In the genomic region with DNA sequence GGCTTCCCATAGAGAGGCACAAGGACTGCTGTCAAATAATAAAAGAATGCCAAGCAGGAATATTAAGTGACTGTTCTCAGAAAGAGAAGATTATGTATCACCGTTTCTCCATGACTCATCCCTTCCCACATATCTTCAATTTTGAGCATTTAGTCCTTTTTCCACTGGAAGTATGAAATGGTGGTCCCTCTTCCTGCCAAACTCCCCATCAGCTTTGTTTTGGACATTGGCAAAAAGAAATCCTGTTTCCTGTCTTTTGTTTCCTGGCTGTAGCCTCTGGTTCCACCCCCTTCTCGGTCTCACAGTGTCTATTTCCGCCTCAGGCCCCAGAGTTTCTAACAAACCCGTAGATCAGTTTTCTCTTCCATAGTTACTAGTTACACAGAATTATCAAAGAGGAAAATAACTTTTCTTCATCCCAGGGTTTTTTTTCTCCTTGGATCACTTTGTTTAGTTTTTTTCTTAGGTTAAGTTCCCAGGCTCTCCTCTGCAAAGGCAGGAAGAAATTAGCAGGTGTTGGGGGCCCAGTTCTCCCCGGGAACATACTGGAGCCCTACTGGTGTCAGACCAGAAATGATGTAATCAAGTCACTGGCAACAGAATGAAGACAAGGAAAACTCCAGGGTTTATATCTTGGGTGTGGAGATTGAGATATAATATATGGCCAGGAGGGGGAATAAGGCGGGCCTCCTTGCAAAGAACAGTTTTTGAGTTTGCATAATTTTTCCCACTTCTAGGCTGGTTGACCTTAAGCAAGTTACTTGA, we compare ENCODE assay signal across 12 cellular contexts. TPM values are rescaled to one million over a fixed set of nuclear protein-coding genes. Genes with fewer than 3 reads are reported as not detected.
A peak's percentile ranks its signal among the peaks of the same experiment; 100 is the strongest.
DNase-seq lines count a peak whose midpoint lies in the region; ATAC-seq, FAIRE-seq and TF ChIP-seq lines count a peak whose summit lies in the region.
"Had no signal": no experiment of that assay in that cellular context is flagged by ENCODE, and none has a peak within 500 bp of the region (broad histone marks: within the 10 kb centered on the region; RNA-seq: fewer than 3 reads in every experiment).

No MANE protein-coding gene starts in this region.

- peak overlapping the region; percentile 93 for H2AFZ ChIP-seq in endothelial cell of umbilical vein (ENCODE audit: low read depth, low read length)
- H2AFZ ChIP-seq: hepatocyte had no signal

- H3K4me2 ChIP-seq in endothelial cell of umbilical vein (ENCODE audit: insufficient read depth, low read length): peak overlapping the region; percentile 29
- H3K4me2 ChIP-seq in mesendoderm (ENCODE audit: low read length): no peak overlapping the region
- H3K4me2 ChIP-seq: hepatocyte had no signal

- H3K79me2 ChIP-seq in endothelial cell of umbilical vein (ENCODE audit: control insufficient read depth, insufficient read depth, low read length) (no peaks in the 10 kb centered on the region), mesendoderm (ENCODE audit: control insufficient read depth, insufficient read depth, low read length) (no peaks in the 10 kb centered on the region)
- H3K79me2 ChIP-seq: hepatocyte had no signal

- CTCF ChIA-PET in endothelial cell of umbilical vein (lab: Charles Lee): interaction anchor here (0.7 to 2.3 kb wide), 9 partner anchors 14 to 145 kb away, joined by 3 to 13 read pairs (median 3); no protein-coding TSS in a partner anchor

- peaks cover 22% of the 10 kb centered on the region for H3K4me1 ChIP-seq in endothelial cell of umbilical vein (ENCODE audit: control insufficient read depth, extremely low read depth, insufficient read depth, low read length)
- peaks cover 5% of the 10 kb centered on the region for H3K4me1 ChIP-seq in mesendoderm (ENCODE audit: control insufficient read depth, low read depth, low read length)
- H3K4me1 ChIP-seq in upper lobe of left lung: peaks cover 0 to 12% (median 1%) of the 10 kb centered on the region in 4 donors
- H3K4me1 ChIP-seq: pancreas had no signal

- no peak overlapping the region for H3K56ac ChIP-seq in mesendoderm (ENCODE audit: low read length)

- H2BK15ac ChIP-seq in mesendoderm (replicated peaks; ENCODE audit: low read depth): no peak overlapping the region

- dilution Hi-C loops in endothelial cell of umbilical vein (cut with MboI; ENCODE audit: extremely low pct_ligation_motif_present, low sequenced_read_pairs): no loop called here

- H3K9ac ChIP-seq in endothelial cell of umbilical vein (replicated peaks; ENCODE audit: extremely low read depth, insufficient read depth, low read length): peak overlapping the region; percentile 18
- no peak overlapping the region for H3K9ac ChIP-seq in mesendoderm (ENCODE audit: low read length)

- H3K4ac ChIP-seq in mesendoderm (ENCODE audit: low read depth, low read length): no peak overlapping the region

- no peak overlapping the region for H3K23ac ChIP-seq in mesendoderm (ENCODE audit: low read length)

- TF ChIP-seq CTCF in endothelial cell of umbilical vein (IDR thresholded peaks at IDR 0.05; ENCODE audit: extremely low read depth in 1 of 2, insufficient read depth in 1 of 2, low read depth in 1 of 2, low read length in 2 of 2) (no peak), upper lobe of left lung (IDR thresholded peaks at IDR 0.05) (no peak)

- H3K79me1 ChIP-seq in mesendoderm (ENCODE audit: low read length): no peaks in the 10 kb centered on the region

- H4K5ac ChIP-seq in mesendoderm (ENCODE audit: low read length): no peak overlapping the region

- no peaks in the 10 kb centered on the region for H4K20me1 ChIP-seq in endothelial cell of umbilical vein (replicated peaks; ENCODE audit: control insufficient read depth, extremely low read depth, insufficient read depth, low read length)

- no peak overlapping the region for H4K8ac ChIP-seq in mesendoderm (ENCODE audit: low read depth, low read length)

- H3K27ac ChIP-seq in endothelial cell of umbilical vein (ENCODE audit: insufficient read depth, low read depth, low read length) (peak overlapping the region; percentile 79), mesendoderm (ENCODE audit: low read depth, low read length) (no peak overlapping the region), upper lobe of left lung (peak overlapping the region; percentile 4 to 43 (median 34))
- H3K27ac ChIP-seq: hepatocyte, pancreas had no signal

- no peak for TF ChIP-seq EP300 in upper lobe of left lung (IDR thresholded peaks at IDR 0.05)

- TSS peak; percentile 9 for BruUV-seq in endothelial cell of umbilical vein (replicated peaks; lab: Mats Ljungman, UMichigan)

- H3K4me3 ChIP-seq in endothelial cell of umbilical vein (replicated peaks in 1 of 3; ENCODE audit: insufficient read depth in 1 of 3, low read depth in 1 of 3, low read length in 3 of 3) (peak overlapping the region in 1 of 3 experiments; percentile 19), mesendoderm (ENCODE audit: low read length) (no peak overlapping the region), upper lobe of left lung (no peak overlapping the region)
- H3K4me3 ChIP-seq: hepatocyte, MG63, pancreas had no signal

- POLR2A ChIA-PET in endothelial cell of umbilical vein (lab: Charles Lee): no interaction called here

- H2BK5ac ChIP-seq in mesendoderm (ENCODE audit: low read length): no peak overlapping the region

- no peak overlapping the region for H2BK120ac ChIP-seq in mesendoderm (ENCODE audit: low read depth, low read length)

- DNase-seq in activated CD8-positive, alpha-beta memory T cell treated with anti-CD3 and anti-CD28 coated beads, Interleukin-2, amount 50 U/mL, for 48 hours: peak; percentile 15
- no peak for DNase-seq in activated CD8-positive, alpha-beta memory T cell treated with anti-CD3 and anti-CD28 coated beads, Interleukin-2, amount 50 U/mL, for 4 hours
- peak; percentile 82 for DNase-seq in endothelial cell of umbilical vein (ENCODE audit: low read depth, low spot score)
- DNase-seq in mesendoderm: peak; percentile 16
- no peak for DNase-seq in upper lobe of left lung
- DNase-seq in activated CD4-positive, alpha-beta T cell treated with anti-CD3 and anti-CD28 coated beads for 48 hours: no peak
- DNase-seq in NCI-H2227 treated with DMSO at 0.1 percent for 48 hours (lab: John Stamatoyannopoulos, UW): no peak
- DNase-seq in kidney tubule cell (ENCODE audit: low spot score): no peak
- DNase-seq: MG63; pancreas; stimulated activated CD8-positive, alpha-beta memory T cell treated with anti-CD3 and anti-CD28 coated beads, Interleukin-4, amount 100 ng/mL, for 48 hours had no signal

- H3K9me3 ChIP-seq in endothelial cell of umbilical vein (replicated peaks; ENCODE audit: control insufficient read depth, insufficient read depth, low read length): no peaks in the 10 kb centered on the region
- H3K9me3 ChIP-seq in upper lobe of left lung: no peaks in the 10 kb centered on the region
- H3K9me3 ChIP-seq: MG63, pancreas had no signal

- H3K9me1 ChIP-seq in endothelial cell of umbilical vein (replicated peaks; ENCODE audit: control insufficient read depth, extremely low read depth, insufficient read depth, low read length): no peaks in the 10 kb centered on the region

- FAIRE-seq in endothelial cell of umbilical vein (lab: Jason Lieb, UNC): peak; percentile 58
- FAIRE-seq: pancreas had no signal

- no peak overlapping the region for H2AK5ac ChIP-seq in mesendoderm (ENCODE audit: low read length)

- TF ChIP-seq POLR2A in endothelial cell of umbilical vein (IDR thresholded peaks at IDR 0.05; ENCODE audit: low read depth, low read length) (no peak), upper lobe of left lung (IDR thresholded peaks at IDR 0.05) (no peak)

- H3K27me3 ChIP-seq in endothelial cell of umbilical vein (ENCODE audit: control insufficient read depth in 2 of 2, insufficient read depth in 2 of 2, low read length in 2 of 2): no peaks in the 10 kb centered on the region
- H3K27me3 ChIP-seq in mesendoderm (ENCODE audit: insufficient read depth, low read length, poor library complexity): peaks cover 1% of the 10 kb centered on the region
- no peaks in the 10 kb centered on the region for H3K27me3 ChIP-seq in upper lobe of left lung
- H3K27me3 ChIP-seq: hepatocyte, MG63, pancreas had no signal

- ATAC-seq in upper lobe of left lung (ENCODE audit: low FRiP score in 2 of 2): peak in 1 of 2 donors; percentile 48
- ATAC-seq: pancreas had no signal

- intact Hi-C loops in endothelial cell of umbilical vein (cut with micrococcal nuclease): loop anchor here (1.0 kb wide), 1 partner anchor 10 kb away; no protein-coding TSS in a partner anchor

- H3K18ac ChIP-seq in mesendoderm (ENCODE audit: low read length): peak overlapping the region; percentile 11

- WGBS in mesendoderm (ENCODE audit: extremely low coverage, insufficient coverage, low lambda C conversion rate): no CpG with 5 or more reads among the region's 6 CpGs
- whole genome bisulfite sequencing in upper lobe of left lung, 2 donors: 48 to 54% methylated on average over 6 of the region's 6 CpGs

- H3K36me3 ChIP-seq in endothelial cell of umbilical vein (ENCODE audit: control insufficient read depth in 2 of 2, extremely low read depth in 1 of 2, insufficient read depth in 2 of 2, low read length in 2 of 2): no peaks in the 10 kb centered on the region
- H3K36me3 ChIP-seq in mesendoderm (ENCODE audit: control insufficient read depth, insufficient read depth, low read length): no peaks in the 10 kb centered on the region
- no peaks in the 10 kb centered on the region for H3K36me3 ChIP-seq in upper lobe of left lung
- H3K36me3 ChIP-seq: MG63, pancreas had no signal

RNA-seq across cellular contexts. Expression of a gene that starts 26.3 kb away (rescaled TPM):
- total RNA-seq in endothelial cell of umbilical vein: 13.9 and 16.2 TPM in 2 replicates
- 2.1 and 3.1 TPM in 2 replicates for polyA plus RNA-seq in endothelial cell of umbilical vein
- 2.1 and 2.3 TPM in 2 replicates for polyA plus RNA-seq in endothelial cell of umbilical vein (2011; cell fraction: cytosol; rRNA removed)
- 13.5 and 13.8 TPM in 2 replicates for polyA plus RNA-seq in endothelial cell of umbilical vein (2011; cell fraction: nucleus; rRNA removed)
- 6.4 and 7.9 TPM in 2 replicates for polyA plus RNA-seq in endothelial cell of umbilical vein (2012)
- polyA minus RNA-seq in endothelial cell of umbilical vein: 15.0 and 20.3 TPM in 2 replicates
- polyA minus RNA-seq in endothelial cell of umbilical vein (2011; cell fraction: cytosol; rRNA and poly(A)+ RNA removed): 1.6 TPM
- polyA minus RNA-seq in endothelial cell of umbilical vein (2011; cell fraction: nucleus; rRNA and poly(A)+ RNA removed): 48.6 and 60.0 TPM in 2 replicates
- 12.0 TPM for polyA plus RNA-seq in mesendoderm (2013, experiment 1 of 2)
- polyA plus RNA-seq in mesendoderm (2013, experiment 2 of 2): 11.8 TPM
- total RNA-seq in upper lobe of left lung: 10 to 100 TPM; 34.9 to 90.1 (median 38.9) TPM

RNA-seq across cellular contexts. Expression of a gene that starts 58.0 kb away (rescaled TPM):
- total RNA-seq in endothelial cell of umbilical vein: not detected in 2 replicates
- polyA plus RNA-seq in endothelial cell of umbilical vein: not detected in 2 replicates
- polyA plus RNA-seq in endothelial cell of umbilical vein (2011; cell fraction: cytosol; rRNA removed): not detected in 2 replicates
- not detected in 2 replicates for polyA plus RNA-seq in endothelial cell of umbilical vein (2011; cell fraction: nucleus; rRNA removed)
- polyA plus RNA-seq in endothelial cell of umbilical vein (2012): 0.53 TPM in 1 of 2 replicates, not detected in the other
- not detected in 2 replicates for polyA minus RNA-seq in endothelial cell of umbilical vein
- not detected for polyA minus RNA-seq in endothelial cell of umbilical vein (2011; cell fraction: cytosol; rRNA and poly(A)+ RNA removed)
- not detected in 2 replicates for polyA minus RNA-seq in endothelial cell of umbilical vein (2011; cell fraction: nucleus; rRNA and poly(A)+ RNA removed)
- 1.6 TPM for polyA plus RNA-seq in mesendoderm (2013, experiment 1 of 2)
- polyA plus RNA-seq in mesendoderm (2013, experiment 2 of 2): 1.8 TPM
- 1 to 10 TPM in 1 of 6 donors, under 1 TPM in 3, not detected in 2; 0.63 to 1.3 (median 0.77) TPM for total RNA-seq in upper lobe of left lung

Comparison
In these comparisons a context has a peak if more than half of its experiments do, and no peak if none do; other contexts are left out.
1. DNase-seq: peak in activated CD8-positive, alpha-beta memory T cell treated with anti-CD3 and anti-CD28 coated beads, Interleukin-2, amount 50 U/mL, for 48 hours (single experiment), endothelial cell of umbilical vein (single experiment) and mesendoderm (single experiment); none in activated CD8-positive, alpha-beta memory T cell treated with anti-CD3 and anti-CD28 coated beads, Interleukin-2, amount 50 U/mL, for 4 hours (single experiment), upper lobe of left lung (0 of 2), activated CD4-positive, alpha-beta T cell treated with anti-CD3 and anti-CD28 coated beads for 48 hours (single experiment), NCI-H2227 treated with DMSO at 0.1 percent for 48 hours (single experiment) and kidney tubule cell (single experiment).